In genomic region chrX:118847676-118848075, GRCh38 we compare ENCODE assay signal across 8 cellular contexts. TPM values are rescaled to one million over a fixed set of nuclear protein-coding genes. Genes with fewer than 3 reads are reported as not detected.
DNase-seq lines count a peak whose midpoint lies in the region; ATAC-seq, FAIRE-seq and TF ChIP-seq lines count a peak whose summit lies in the region.

No MANE protein-coding gene starts in this region.

- H3K4me1 ChIP-seq in HEK293 (ENCODE audit: control insufficient read depth, insufficient read depth, low read length), result no peaks in the 10 kb centered on the region

- peak; percentile 85 for ATAC-seq in left lobe of liver
- no peak for ATAC-seq in GM19324 (IDR thresholded peaks at IDR 0.05; ENCODE audit: low FRiP score, unreplicated experiment)
- ATAC-seq in GM21526 (IDR thresholded peaks at IDR 0.05; ENCODE audit: low FRiP score, unreplicated experiment), result no peak
- ATAC-seq in HG03565 (IDR thresholded peaks at IDR 0.05; ENCODE audit: unreplicated experiment), result no peak

- H3K27ac ChIP-seq in HEK293 (ENCODE audit: extremely low read depth, low read depth, low read length), result no peak overlapping the region

- no peak for FAIRE-seq in bronchial epithelial cell (lab: Jason Lieb, UNC)

- CTCF ChIA-PET in HEK293 (lab: Yijun Ruan, JAX), result interaction anchor here (0.6 to 3.4 kb wide), 25 partner anchors 9 to 1517 kb away, joined by 3 to 33 read pairs (median 3); no protein-coding TSS in a partner anchor

- TF ChIP-seq CTCF in HEK293 (tag by site-specific recombination; IDR thresholded peaks at IDR 0.05), result peak; percentile 64; the same call in 1 of the 2 replicates
- peak; percentile 42 for TF ChIP-seq CTCF in bronchial epithelial cell (IDR thresholded peaks at IDR 0.05; ENCODE audit: insufficient read depth, low read length, severe bottlenecking)

- H3K27me3 ChIP-seq in bronchial epithelial cell (ENCODE audit: control insufficient read depth, insufficient read depth, low read length), result no peaks in the 10 kb centered on the region

- no peaks in the 10 kb centered on the region for H3K36me3 ChIP-seq in HEK293 (ENCODE audit: control insufficient read depth in 2 of 2, insufficient read depth in 1 of 2, low read length in 2 of 2)
- no peaks in the 10 kb centered on the region for H3K36me3 ChIP-seq in bronchial epithelial cell (ENCODE audit: control insufficient read depth, insufficient read depth, low read length)

- H3K9me3 ChIP-seq in HEK293 (ENCODE audit: control insufficient read depth, insufficient read depth, low read depth, low read length), result no peaks in the 10 kb centered on the region

- POLR2A ChIA-PET in HEK293 (lab: Yijun Ruan, JAX), result no interaction called here

- DNase-seq in COLO829 (ENCODE audit: low spot score), result peak; percentile 54
- DNase-seq in NCI-H69 (lab: John Stamatoyannopoulos, UW), result peak; percentile 80
- peak; percentile 33 for DNase-seq in bronchial epithelial cell (ENCODE audit: low read depth)
- DNase-seq in left lobe of liver (ENCODE audit: low spot score), result no peak

- H3K4me3 ChIP-seq in HEK293 (ENCODE audit: low read depth, low read length) (no peak overlapping the region), bronchial epithelial cell (ENCODE audit: low read depth, low read length) (no peak overlapping the region)

TF ChIP-seq in HEK293, 187 proteins besides CTCF, POLR2A, EP300 and RAD21:
- peak; percentile 55; the same call in 1 of the 2 replicates for TF ChIP-seq IKZF3 (tag by site-specific recombination; IDR thresholded peaks at IDR 0.05)
- TF ChIP-seq HOXD13 (CRISPR knock-in tag; IDR thresholded peaks at IDR 0.05; ENCODE audit: borderline replicate concordance), result no peak
- TF ChIP-seq ZNF654 (tag by site-specific recombination; IDR thresholded peaks at IDR 0.05; ENCODE audit: low read depth), result peak; percentile 95
- TF ChIP-seq, protein P1, sequence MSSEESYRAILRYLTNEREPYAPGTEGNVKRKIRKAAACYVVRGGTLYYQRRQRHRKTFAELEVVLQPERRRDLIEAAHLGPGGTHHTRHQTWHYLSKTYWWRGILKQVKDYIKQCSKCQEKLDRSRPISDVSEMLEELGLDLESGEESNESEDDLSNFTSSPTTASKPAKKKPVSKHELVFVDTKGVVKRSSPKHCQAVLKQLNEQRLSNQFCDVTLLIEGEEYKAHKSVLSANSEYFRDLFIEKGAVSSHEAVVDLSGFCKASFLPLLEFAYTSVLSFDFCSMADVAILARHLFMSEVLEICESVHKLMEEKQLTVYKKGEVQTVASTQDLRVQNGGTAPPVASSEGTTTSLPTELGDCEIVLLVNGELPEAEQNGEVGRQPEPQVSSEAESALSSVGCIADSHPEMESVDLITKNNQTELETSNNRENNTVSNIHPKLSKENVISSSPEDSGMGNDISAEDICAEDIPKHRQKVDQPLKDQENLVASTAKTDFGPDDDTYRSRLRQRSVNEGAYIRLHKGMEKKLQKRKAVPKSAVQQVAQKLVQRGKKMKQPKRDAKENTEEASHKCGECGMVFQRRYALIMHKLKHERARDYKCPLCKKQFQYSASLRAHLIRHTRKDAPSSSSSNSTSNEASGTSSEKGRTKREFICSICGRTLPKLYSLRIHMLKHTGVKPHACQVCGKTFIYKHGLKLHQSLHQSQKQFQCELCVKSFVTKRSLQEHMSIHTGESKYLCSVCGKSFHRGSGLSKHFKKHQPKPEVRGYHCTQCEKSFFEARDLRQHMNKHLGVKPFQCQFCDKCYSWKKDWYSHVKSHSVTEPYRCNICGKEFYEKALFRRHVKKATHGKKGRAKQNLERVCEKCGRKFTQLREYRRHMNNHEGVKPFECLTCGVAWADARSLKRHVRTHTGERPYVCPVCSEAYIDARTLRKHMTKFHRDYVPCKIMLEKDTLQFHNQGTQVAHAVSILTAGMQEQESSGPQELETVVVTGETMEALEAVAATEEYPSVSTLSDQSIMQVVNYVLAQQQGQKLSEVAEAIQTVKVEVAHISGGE (tag by site-specific recombination; conservative IDR thresholded peaks at IDR 0.05; ENCODE audit: low read depth), result no peak
- TF ChIP-seq BCL11B (tag by site-specific recombination; IDR thresholded peaks at IDR 0.05; ENCODE audit: low read depth), result no peak
- TF ChIP-seq ZNF530 (tag by site-specific recombination; IDR thresholded peaks at IDR 0.05; ENCODE audit: low read depth), result no peak
- peak; percentile 30; the same call in 1 of the 2 replicates for TF ChIP-seq ZSCAN30 (tag by site-specific recombination; IDR thresholded peaks at IDR 0.05)
- TF ChIP-seq ZNF580 (tag by site-specific recombination; IDR thresholded peaks at IDR 0.05), result no peak
- TF ChIP-seq ZNF2 (tag by site-specific recombination; IDR thresholded peaks at IDR 0.05), result no peak
- TF ChIP-seq ZNF48 (tag by site-specific recombination; IDR thresholded peaks at IDR 0.05), result no peak
- no peak for TF ChIP-seq SP7 (tag by site-specific recombination; IDR thresholded peaks at IDR 0.05)

RNA-seq across cellular contexts. Expression of gene ZCCHC12, which starts 24.1 kb away (rescaled TPM):
- total RNA-seq in bronchial epithelial cell (under 0.01 TPM in 1 of 2 replicates, not detected in the other), left lobe of liver (not detected)
